In genomic region chr10:26780106-26780792, GRCh38 we compare ENCODE assay signal across 10 cellular contexts.
DNase-seq lines count a peak whose midpoint lies in the region; ATAC-seq and TF ChIP-seq lines count a peak whose summit lies in the region.
"Had no signal": no experiment of that assay in that cellular context is flagged by ENCODE, and none has a peak within 500 bp of the region (broad histone marks: within the 10 kb centered on the region; RNA-seq: fewer than 3 reads in every experiment).

No MANE protein-coding gene starts in this region.

- no peak for DNase-seq in activated CD4-positive, alpha-beta memory T cell treated with anti-CD3 and anti-CD28 coated beads for 36 hours
- no peak for DNase-seq in activated CD4-positive, alpha-beta memory T cell treated with anti-CD3 and anti-CD28 coated beads, Interleukin-2, amount 10 ng/mL, durations not matched to agents 7 days and 5 days
- DNase-seq in chondrocyte (ENCODE audit: low spot score), result no peak
- no peak for DNase-seq in spleen
- no peak for DNase-seq in NCI-H345 treated with DMSO at 0.1 percent for 48 hours (lab: John Stamatoyannopoulos, UW; ENCODE audit: unreplicated experiment)
- DNase-seq in mesothelial cell of epicardium (ENCODE audit: low spot score in 2 of 2, unreplicated experiment in 2 of 2), result no peak
- DNase-seq in anterior cingulate cortex (lab: John Stamatoyannopoulos, UW), result no peak
- DNase-seq: activated CD8-positive, alpha-beta memory T cell treated with anti-CD3 and anti-CD28 coated beads, Interleukin-2, amount 50 U/mL, for 4 hours; central memory CD4-positive, alpha-beta T cell had no signal

- ATAC-seq in HG03159 (IDR thresholded peaks at IDR 0.05; ENCODE audit: unreplicated experiment), result peak; percentile 38

- peak overlapping the region; percentile 9 for H3K27ac Mint-ChIP-seq in activated CD4-positive, alpha-beta memory T cell treated with anti-CD3 and anti-CD28 coated beads for 36 hours
- no peak overlapping the region for H3K27ac Mint-ChIP-seq in activated CD4-positive, alpha-beta memory T cell treated with anti-CD3 and anti-CD28 coated beads, Interleukin-2, amount 10 ng/mL, durations not matched to agents 7 days and 5 days
- H3K27ac Mint-ChIP-seq in chondrocyte (ENCODE audit: unreplicated experiment) (peak overlapping the region; percentile 90), mesothelial cell of epicardium (no peak overlapping the region)

- peaks cover 3% of the 10 kb centered on the region for H3K36me3 Mint-ChIP-seq in activated CD4-positive, alpha-beta memory T cell treated with anti-CD3 and anti-CD28 coated beads for 36 hours
- peaks cover 17% of the 10 kb centered on the region for H3K36me3 Mint-ChIP-seq in activated CD4-positive, alpha-beta memory T cell treated with anti-CD3 and anti-CD28 coated beads, Interleukin-2, amount 10 ng/mL, durations not matched to agents 7 days and 5 days (ENCODE audit: low read depth)
- H3K36me3 Mint-ChIP-seq in chondrocyte (ENCODE audit: low read depth), result no peaks in the 10 kb centered on the region
- H3K36me3 Mint-ChIP-seq in mesothelial cell of epicardium, result no peaks in the 10 kb centered on the region

- no peaks in the 10 kb centered on the region for H3K9me3 ChIP-seq in spleen

- no peak overlapping the region for H3K4me3 ChIP-seq in spleen

- no peak overlapping the region for H3K4me3 Mint-ChIP-seq in activated CD4-positive, alpha-beta memory T cell treated with anti-CD3 and anti-CD28 coated beads for 36 hours
- no peak overlapping the region for H3K4me3 Mint-ChIP-seq in activated CD4-positive, alpha-beta memory T cell treated with anti-CD3 and anti-CD28 coated beads, Interleukin-2, amount 10 ng/mL, durations not matched to agents 7 days and 5 days
- H3K4me3 Mint-ChIP-seq in chondrocyte (ENCODE audit: unreplicated experiment), result no peak overlapping the region
- H3K4me3 Mint-ChIP-seq in mesothelial cell of epicardium, result no peak overlapping the region

- POLR2A ChIA-PET in activated CD4-positive, alpha-beta memory T cell treated with anti-CD3 and anti-CD28 coated beads for 36 hours (lab: Charles Lee), result interaction anchor here (1.3 kb wide), 1 partner anchor 64 kb away, joined by 3 read pairs; no protein-coding TSS in a partner anchor
- POLR2A ChIA-PET in activated CD4-positive, alpha-beta memory T cell treated with anti-CD3 and anti-CD28 coated beads, Interleukin-2, amount 10 ng/mL, durations not matched to agents 7 days and 5 days (lab: Charles Lee), result interaction anchor here (0.6 to 1.3 kb wide), 3 partner anchors 18 to 40 kb away, joined by 3 to 4 read pairs (median 3); no protein-coding TSS in a partner anchor

- TF ChIP-seq CTCF in chondrocyte (IDR thresholded peaks at IDR 0.05) (no peak), spleen (IDR thresholded peaks at IDR 0.05 in 8 of 11, conservative IDR thresholded peaks at IDR 0.05 in 3 of 11) (no peak), mesothelial cell of epicardium (IDR thresholded peaks at IDR 0.05; ENCODE audit: unreplicated experiment) (no peak)

- TF ChIP-seq POLR2A in spleen (IDR thresholded peaks at IDR 0.05), result no peak

- H3K36me3 ChIP-seq in spleen, result peaks cover 0 to 19% (median 3%) of the 10 kb centered on the region in 6 donors

- no peaks in the 10 kb centered on the region for H3K27me3 ChIP-seq in spleen (replicated peaks in 1 of 7)

- peak overlapping the region in 7 of 8 donors; percentile 22 to 72 (median 48) for H3K27ac ChIP-seq in spleen

- 84 to 94% (median 93%) methylated on average over 8 of the region's 8 CpGs for WGBS in spleen, 5 donors

- CTCF ChIA-PET in activated CD4-positive, alpha-beta memory T cell treated with anti-CD3 and anti-CD28 coated beads for 36 hours (lab: Charles Lee), result interaction anchor here (1.1 to 3.7 kb wide), 9 partner anchors 24 to 104 kb away, joined by 3 to 15 read pairs (median 4); partner anchors contain the start of gene ABI1
- CTCF ChIA-PET in activated CD4-positive, alpha-beta memory T cell treated with anti-CD3 and anti-CD28 coated beads, Interleukin-2, amount 10 ng/mL, durations not matched to agents 7 days and 5 days (lab: Charles Lee), result interaction anchor here (1.7 kb wide), 1 partner anchor 54 kb away, joined by 5 read pairs; no protein-coding TSS in a partner anchor

- no peaks in the 10 kb centered on the region for H3K27me3 Mint-ChIP-seq in activated CD4-positive, alpha-beta memory T cell treated with anti-CD3 and anti-CD28 coated beads for 36 hours
- no peaks in the 10 kb centered on the region for H3K27me3 Mint-ChIP-seq in activated CD4-positive, alpha-beta memory T cell treated with anti-CD3 and anti-CD28 coated beads, Interleukin-2, amount 10 ng/mL, durations not matched to agents 7 days and 5 days
- H3K27me3 Mint-ChIP-seq in chondrocyte (ENCODE audit: low read depth) (no peaks in the 10 kb centered on the region), mesothelial cell of epicardium (ENCODE audit: low read depth) (no peaks in the 10 kb centered on the region)

- no peaks in the 10 kb centered on the region for H3K9me3 Mint-ChIP-seq in activated CD4-positive, alpha-beta memory T cell treated with anti-CD3 and anti-CD28 coated beads for 36 hours
- no peaks in the 10 kb centered on the region for H3K9me3 Mint-ChIP-seq in activated CD4-positive, alpha-beta memory T cell treated with anti-CD3 and anti-CD28 coated beads, Interleukin-2, amount 10 ng/mL, durations not matched to agents 7 days and 5 days
- H3K9me3 Mint-ChIP-seq in chondrocyte (ENCODE audit: low read depth) (no peaks in the 10 kb centered on the region), mesothelial cell of epicardium (no peaks in the 10 kb centered on the region)

- H3K4me1 Mint-ChIP-seq in activated CD4-positive, alpha-beta memory T cell treated with anti-CD3 and anti-CD28 coated beads for 36 hours (ENCODE audit: low read depth), result peaks cover 80% of the 10 kb centered on the region
- peaks cover 46% of the 10 kb centered on the region for H3K4me1 Mint-ChIP-seq in activated CD4-positive, alpha-beta memory T cell treated with anti-CD3 and anti-CD28 coated beads, Interleukin-2, amount 10 ng/mL, durations not matched to agents 7 days and 5 days
- H3K4me1 Mint-ChIP-seq in chondrocyte (ENCODE audit: low read depth) (peaks cover 31% of the 10 kb centered on the region), mesothelial cell of epicardium (peaks cover 12% of the 10 kb centered on the region)

- intact Hi-C loops in activated CD4-positive, alpha-beta memory T cell treated with anti-CD3 and anti-CD28 coated beads for 36 hours (cut with micrococcal nuclease), result loop anchor here (2.0 to 5.0 kb wide), 3 partner anchors 29 to 62 kb away; no protein-coding TSS in a partner anchor
- intact Hi-C loops in spleen (cut with DNase I; ENCODE audit: low total_unique reads), result no loop called here

- H3K4me1 ChIP-seq in spleen, result peaks cover 17 to 97% (median 42%) of the 10 kb centered on the region in 6 donors

Comparison
In these comparisons a context has a peak if more than half of its experiments do, and no peak if none do; other contexts are left out.
1. H3K27ac Mint-ChIP-seq: peak in activated CD4-positive, alpha-beta memory T cell treated with anti-CD3 and anti-CD28 coated beads for 36 hours (single experiment) and chondrocyte (single experiment); none in activated CD4-positive, alpha-beta memory T cell treated with anti-CD3 and anti-CD28 coated beads, Interleukin-2, amount 10 ng/mL, durations not matched to agents 7 days and 5 days (single experiment) and mesothelial cell of epicardium (single experiment).